Comparison of ENCODE assay signal across 8 cellular contexts in the genomic region with DNA sequence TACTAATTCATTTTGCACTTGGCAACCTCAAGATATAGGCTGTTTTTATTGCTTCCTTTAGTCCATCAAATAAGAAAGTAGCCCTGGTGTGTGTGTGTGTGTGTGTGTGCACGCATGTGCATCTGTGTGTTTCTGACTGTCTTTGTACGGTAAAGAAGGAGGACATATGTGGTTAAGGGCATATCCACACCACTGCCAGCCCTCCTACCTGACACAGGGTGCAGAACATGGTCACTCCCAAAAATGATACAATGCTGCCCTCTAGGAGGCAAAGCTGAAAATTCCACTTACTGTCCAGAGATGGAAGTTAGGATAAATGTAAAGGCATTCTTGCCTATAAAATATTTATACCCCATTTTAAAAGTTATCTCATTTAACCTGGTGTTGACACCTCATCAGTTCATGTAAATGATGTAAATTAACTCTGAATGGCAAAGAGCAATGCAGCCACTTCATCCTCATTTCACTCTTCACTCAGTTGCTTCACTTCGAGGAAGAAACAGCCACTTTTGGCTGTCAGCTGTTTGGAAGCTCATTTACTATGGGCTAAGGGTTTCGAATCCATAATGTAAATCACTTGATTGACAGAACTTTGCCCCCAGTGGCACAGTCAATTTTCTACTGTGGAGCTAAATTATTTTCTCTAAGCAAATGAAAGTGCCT.
DNase-seq lines count a peak whose midpoint lies in the region; ATAC-seq lines count a peak whose summit lies in the region.

No MANE protein-coding gene starts in this region.

- in situ Hi-C loops in T47D (cut with HindIII; ENCODE audit: low pct_unique_long_range_greater_than_20kb, low sequenced_read_pairs): no loop called here

- peak; percentile 77 for DNase-seq in DMS53 treated with DMSO at 0.1 percent for 48 hours (lab: John Stamatoyannopoulos, UW; ENCODE audit: unreplicated experiment)
- DNase-seq in HK-2 (ENCODE audit: unreplicated experiment): peak; percentile 10
- peak; percentile 95 for DNase-seq in NCI-H69 (lab: John Stamatoyannopoulos, UW)
- DNase-seq in T47D (ENCODE audit: low read depth in 1 of 2, low spot score in 1 of 2): peak; percentile 89
- peak; percentile 63 for DNase-seq in kidney glomerular epithelial cell (lab: John Stamatoyannopoulos, UW)
- peak; percentile 69 for DNase-seq in ureter (ENCODE audit: low spot score)
- DNase-seq in effector CD4-positive, alpha-beta T cell: no peak

- ATAC-seq in GM19328 (IDR thresholded peaks at IDR 0.05; ENCODE audit: unreplicated experiment): peak; percentile 66
